1 cellular context compared by ENCODE assay signal in genomic region chr20:45621593-45621992, GRCh38.
TF ChIP-seq lines count a peak whose summit lies in the region.

No MANE protein-coding gene starts in this region.

TF ChIP-seq in H1, 55 proteins besides CTCF, POLR2A, EP300 and RAD21:
- no peak for TF ChIP-seq CTBP2 (IDR thresholded peaks at IDR 0.05; ENCODE audit: borderline replicate concordance, insufficient read depth, insufficient read length, low read length)
- no peak for TF ChIP-seq GTF2F1 (IDR thresholded peaks at IDR 0.05; ENCODE audit: borderline replicate concordance, low read depth, low read length)
- no peak for TF ChIP-seq EZH2 (IDR thresholded peaks at IDR 0.05; ENCODE audit: low read depth, low read length, severe bottlenecking)
- TF ChIP-seq JUND (IDR thresholded peaks at IDR 0.05; ENCODE audit: low read length): no peak
- no peak for TF ChIP-seq TAF7 (optimal IDR thresholded peaks at IDR 0.05; ENCODE audit: borderline replicate concordance, low read depth, low read length)
- no peak for TF ChIP-seq NRF1 (IDR thresholded peaks at IDR 0.05; ENCODE audit: low read depth, low read length)
- TF ChIP-seq KDM5A (IDR thresholded peaks at IDR 0.05; ENCODE audit: low read length): no peak
- TF ChIP-seq CBX5 (IDR thresholded peaks at IDR 0.05; ENCODE audit: low read depth, low read length): no peak
- TF ChIP-seq CBX8 (IDR thresholded peaks at IDR 0.05; ENCODE audit: borderline replicate concordance, low read depth, low read length): no peak
- TF ChIP-seq BACH1 (IDR thresholded peaks at IDR 0.05; ENCODE audit: low read length): no peak
- no peak for TF ChIP-seq SUZ12 (IDR thresholded peaks at IDR 0.05; ENCODE audit: low read length)
- TF ChIP-seq ATF2 (IDR thresholded peaks at IDR 0.05; ENCODE audit: low read length): no peak
- TF ChIP-seq CHD7 (IDR thresholded peaks at IDR 0.05; ENCODE audit: insufficient replicate concordance, low read length): no peak
- TF ChIP-seq MAX (IDR thresholded peaks at IDR 0.05): no peak
- TF ChIP-seq E2F6 (IDR thresholded peaks at IDR 0.05): no peak
- TF ChIP-seq GABPA (IDR thresholded peaks at IDR 0.05; ENCODE audit: borderline replicate concordance, insufficient read depth, low read length): no peak
- TF ChIP-seq CEBPB (IDR thresholded peaks at IDR 0.05; ENCODE audit: low read depth, low read length): no peak
- TF ChIP-seq KDM1A (IDR thresholded peaks at IDR 0.05; ENCODE audit: borderline replicate concordance, low read length): no peak
- TF ChIP-seq CHD1 (IDR thresholded peaks at IDR 0.05; ENCODE audit: low read depth, low read length): no peak
